In genomic region chr9:127283917-127284316, GRCh38 we compare ENCODE assay signal across 8 cellular contexts. TPM values are rescaled to one million over a fixed set of nuclear protein-coding genes. Genes with fewer than 3 reads are reported as not detected.
DNase-seq lines count a peak whose midpoint lies in the region; ATAC-seq and TF ChIP-seq lines count a peak whose summit lies in the region.

No MANE protein-coding gene starts in this region.

- peak; percentile 43 for TF ChIP-seq CTCF in fibroblast of villous mesenchyme (IDR thresholded peaks at IDR 0.05; ENCODE audit: insufficient read depth, low read depth, low read length)

- H3K4me3 ChIP-seq in fibroblast of villous mesenchyme (ENCODE audit: low read depth, low read length) = no peak overlapping the region

- ATAC-seq in SK-N-SH treated with all-trans-retinoic acid at 6 μM for 48 hours = peak; percentile 86
- ATAC-seq in HG03280 (IDR thresholded peaks at IDR 0.05; ENCODE audit: unreplicated experiment) = no peak
- no peak for ATAC-seq in GM18909 (IDR thresholded peaks at IDR 0.05; ENCODE audit: poor library complexity, unreplicated experiment)

- H3K4me3 Mint-ChIP-seq in activated T-cell treated with anti-CD3 and anti-CD28 coated beads, Interleukin-2, amount 50 U/mL, for 24 hours = no peak overlapping the region

- peak; percentile 5 for DNase-seq in activated T-cell treated with anti-CD3 and anti-CD28 coated beads for 48 hours (ENCODE audit: low read depth)
- no peak for DNase-seq in activated T-cell treated with anti-CD3 and anti-CD28 coated beads, Interleukin-2, amount 50 U/mL, for 24 hours
- DNase-seq in fibroblast of villous mesenchyme (ENCODE audit: low read depth) = peak; percentile 51
- DNase-seq in stimulated activated CD4-positive, alpha-beta T cell treated with anti-CD3 and anti-CD28 coated beads, Interleukin-4, amount 100 ng/mL, for 24 hours = peak; percentile 18
- DNase-seq in NCI-H1048 (lab: John Stamatoyannopoulos, UW) = no peak

- no peaks in the 10 kb centered on the region for H3K9me3 Mint-ChIP-seq in activated T-cell treated with anti-CD3 and anti-CD28 coated beads, Interleukin-2, amount 50 U/mL, for 24 hours

- peaks cover 48% of the 10 kb centered on the region for H3K27me3 Mint-ChIP-seq in activated T-cell treated with anti-CD3 and anti-CD28 coated beads, Interleukin-2, amount 50 U/mL, for 24 hours

- H3K27ac Mint-ChIP-seq in activated T-cell treated with anti-CD3 and anti-CD28 coated beads, Interleukin-2, amount 50 U/mL, for 24 hours = no peak overlapping the region

- H3K36me3 Mint-ChIP-seq in activated T-cell treated with anti-CD3 and anti-CD28 coated beads, Interleukin-2, amount 50 U/mL, for 24 hours (ENCODE audit: low read depth) = no peaks in the 10 kb centered on the region

- H3K4me1 Mint-ChIP-seq in activated T-cell treated with anti-CD3 and anti-CD28 coated beads, Interleukin-2, amount 50 U/mL, for 24 hours (ENCODE audit: low read depth) = peaks cover 1% of the 10 kb centered on the region

TF ChIP-seq in SK-N-SH treated with all-trans-retinoic acid at 6 μM for 48 hours, 23 proteins besides CTCF, POLR2A, EP300 and RAD21:
- TF ChIP-seq TSHZ2 (CRISPR knock-in tag; IDR thresholded peaks at IDR 0.05) = no peak
- no peak for TF ChIP-seq TOX (CRISPR knock-in tag; IDR thresholded peaks at IDR 0.05; ENCODE audit: borderline replicate concordance)

RNA-seq across cellular contexts. Expression of gene GARNL3, which starts 19.3 kb away (rescaled TPM):
- 0.86 and 1.3 TPM in 2 replicates for total RNA-seq in fibroblast of villous mesenchyme

Comparison
In these comparisons a context has a peak if more than half of its experiments do, and no peak if none do; other contexts are left out.
1. DNase-seq: peak in activated T-cell treated with anti-CD3 and anti-CD28 coated beads for 48 hours (single experiment), fibroblast of villous mesenchyme (single experiment) and stimulated activated CD4-positive, alpha-beta T cell treated with anti-CD3 and anti-CD28 coated beads, Interleukin-4, amount 100 ng/mL, for 24 hours (single experiment); none in activated T-cell treated with anti-CD3 and anti-CD28 coated beads, Interleukin-2, amount 50 U/mL, for 24 hours (single experiment) and NCI-H1048 (single experiment).